In the genomic region with DNA sequence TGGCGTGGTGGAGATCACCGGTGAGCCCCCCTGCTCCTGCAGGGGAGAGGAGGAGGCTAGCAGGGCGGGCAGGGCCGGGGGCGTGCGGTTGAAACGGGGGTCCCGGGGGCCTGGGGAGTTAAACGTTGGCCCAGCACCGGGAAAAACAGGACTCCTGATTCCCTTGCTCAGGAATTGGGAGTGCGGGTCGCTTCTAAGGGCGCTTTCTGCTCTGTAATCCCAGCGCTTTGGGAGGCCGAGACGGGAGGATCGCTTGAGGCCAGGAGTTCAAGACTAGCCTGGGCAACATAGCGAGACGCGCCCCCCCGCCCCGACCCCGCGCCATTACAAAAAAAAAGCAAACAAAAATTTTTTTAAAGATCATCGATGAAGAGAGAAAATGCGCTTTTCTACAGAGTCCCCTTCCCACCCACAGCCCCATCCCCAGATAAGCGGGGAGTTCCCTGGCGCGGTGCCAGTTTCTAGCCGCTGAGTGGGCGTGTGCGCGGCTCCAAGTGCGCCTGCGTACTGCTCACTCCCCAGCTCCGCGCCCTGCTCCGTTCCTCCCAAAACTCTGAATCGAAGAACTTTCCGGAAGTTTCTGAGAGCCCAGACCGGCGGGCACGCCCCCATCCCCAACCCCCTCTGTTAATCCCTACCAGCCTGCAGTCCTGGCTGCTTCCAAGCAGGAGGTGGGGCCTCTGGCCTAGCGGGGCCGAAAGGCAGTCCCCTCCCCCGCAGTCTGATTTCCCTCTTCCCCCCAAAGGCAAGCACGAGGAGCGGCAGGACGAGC, we compare ENCODE assay signal across 8 cellular contexts.
DNase-seq lines count a peak whose midpoint lies in the region; ATAC-seq, FAIRE-seq and TF ChIP-seq lines count a peak whose summit lies in the region.

No MANE protein-coding gene starts in this region.

- peak overlapping the region; percentile 83 for H3K27ac Mint-ChIP-seq in nephron progenitor cell

- FAIRE-seq in HTR-8/SVneo (lab: Jason Lieb, UNC), result no peak

- DNase-seq in NCI-H2029 (lab: John Stamatoyannopoulos, UW), result peak; percentile 19
- no peak for DNase-seq in NCI-H2029 treated with DMSO at 0.1 percent for 48 hours (lab: John Stamatoyannopoulos, UW)
- peak; percentile 76 for DNase-seq in HTR-8/SVneo (ENCODE audit: insufficient read length, low spot score)
- DNase-seq in SHP77 treated with DMSO at 0.1 percent for 48 hours (lab: John Stamatoyannopoulos, UW), result peak; percentile 29
- DNase-seq in activated gamma-delta T cell (lab: John Stamatoyannopoulos, UW), result peak; percentile 31
- DNase-seq in fibroblast of the conjunctiva (ENCODE audit: low read depth), result peak; percentile 95
- peak; percentile 85 for DNase-seq in nephron progenitor cell
- DNase-seq in stimulated activated naive CD8-positive, alpha-beta T cell treated with anti-CD3 and anti-CD28 coated beads, Interleukin-15, Interleukin-2, amounts not matched to agents 100 U/mL and 50 U/mL, for 24 hours, result peak; percentile 80

- peaks cover 16% of the 10 kb centered on the region for H3K27me3 Mint-ChIP-seq in nephron progenitor cell (ENCODE audit: low read depth, poor library complexity)

- peaks cover 3% of the 10 kb centered on the region for H3K9me3 Mint-ChIP-seq in nephron progenitor cell

- H3K4me1 Mint-ChIP-seq in nephron progenitor cell, result peaks cover 44% of the 10 kb centered on the region

- ATAC-seq in stimulated activated naive CD8-positive, alpha-beta T cell treated with anti-CD3 and anti-CD28 coated beads, Interleukin-15, Interleukin-2, amounts not matched to agents 100 U/mL and 50 U/mL, for 24 hours, result peak; percentile 60

- H3K4me3 Mint-ChIP-seq in nephron progenitor cell, result peak overlapping the region; percentile 85

- H3K36me3 Mint-ChIP-seq in nephron progenitor cell (ENCODE audit: low read depth), result no peaks in the 10 kb centered on the region

- no peak for TF ChIP-seq CTCF in nephron progenitor cell (IDR thresholded peaks at IDR 0.05)
